ENCODE assay signal across 15 cellular contexts in genomic region chr11:70153133-70153727, GRCh38.
"Had no signal": no experiment of that assay in that cellular context is flagged by ENCODE, and none has a peak within 500 bp of the region (broad histone marks: within the 10 kb centered on the region; RNA-seq: fewer than 3 reads in every experiment).

No MANE protein-coding gene starts in this region.

- H3K36me3 Mint-ChIP-seq: activated naive CD8-positive, alpha-beta T cell treated with anti-CD3 and anti-CD28 coated beads, Interleukin-2, amount 10 ng/mL, durations not matched to agents 7 days and 5 days; type B pancreatic cell had no signal

- H3K4me1 Mint-ChIP-seq: activated CD4-positive, alpha-beta memory T cell treated with anti-CD3 and anti-CD28 coated beads, Interleukin-2, amount 10 ng/mL, durations not matched to agents 7 days and 5 days; activated naive CD8-positive, alpha-beta T cell treated with anti-CD3 and anti-CD28 coated beads, Interleukin-2, amount 10 ng/mL, durations not matched to agents 7 days and 5 days had no signal

- FAIRE-seq: kidney had no signal

- H3K9me3 Mint-ChIP-seq: activated CD4-positive, alpha-beta memory T cell treated with anti-CD3 and anti-CD28 coated beads, Interleukin-2, amount 10 ng/mL, durations not matched to agents 7 days and 5 days; activated naive CD8-positive, alpha-beta T cell treated with anti-CD3 and anti-CD28 coated beads, Interleukin-2, amount 10 ng/mL, durations not matched to agents 7 days and 5 days; activated T-cell treated with anti-CD3 and anti-CD28 coated beads, Interleukin-2, amount 50 U/mL, for 72 hours; effector memory CD8-positive, alpha-beta T cell; type B pancreatic cell had no signal

- H3K4me3 ChIP-seq: ascending aorta, hepatocyte, left ventricle myocardium inferior, sigmoid colon had no signal

- H3K27me3 Mint-ChIP-seq: activated CD4-positive, alpha-beta memory T cell treated with anti-CD3 and anti-CD28 coated beads, Interleukin-2, amount 10 ng/mL, durations not matched to agents 7 days and 5 days had no signal

- H3K27me3 ChIP-seq: ascending aorta, hepatocyte, sigmoid colon had no signal

- H3K27ac ChIP-seq: ascending aorta, hepatocyte, left ventricle myocardium inferior, sigmoid colon had no signal

- H3K4me2 ChIP-seq: hepatocyte had no signal

- H3K27ac Mint-ChIP-seq: activated CD4-positive, alpha-beta memory T cell treated with anti-CD3 and anti-CD28 coated beads, Interleukin-2, amount 10 ng/mL, durations not matched to agents 7 days and 5 days; activated naive CD8-positive, alpha-beta T cell treated with anti-CD3 and anti-CD28 coated beads, Interleukin-2, amount 10 ng/mL, durations not matched to agents 7 days and 5 days; activated T-cell treated with anti-CD3 and anti-CD28 coated beads, Interleukin-2, amount 50 U/mL, for 72 hours; effector memory CD8-positive, alpha-beta T cell; type B pancreatic cell had no signal

- H2AFZ ChIP-seq: hepatocyte had no signal

- H3K36me3 ChIP-seq: left ventricle myocardium inferior, sigmoid colon had no signal

- H3K4me3 Mint-ChIP-seq: activated CD4-positive, alpha-beta memory T cell treated with anti-CD3 and anti-CD28 coated beads, Interleukin-2, amount 10 ng/mL, durations not matched to agents 7 days and 5 days; activated naive CD8-positive, alpha-beta T cell treated with anti-CD3 and anti-CD28 coated beads, Interleukin-2, amount 10 ng/mL, durations not matched to agents 7 days and 5 days; activated T-cell treated with anti-CD3 and anti-CD28 coated beads, Interleukin-2, amount 50 U/mL, for 72 hours; effector memory CD8-positive, alpha-beta T cell; type B pancreatic cell had no signal

- DNase-seq: activated CD4-positive, alpha-beta memory T cell treated with anti-CD3 and anti-CD28 coated beads, Interleukin-2, amount 10 ng/mL, durations not matched to agents 7 days and 5 days; activated naive CD8-positive, alpha-beta T cell treated with anti-CD3 and anti-CD28 coated beads, Interleukin-2, amount 10 ng/mL, durations not matched to agents 7 days and 5 days; activated T-cell treated with anti-CD3 and anti-CD28 coated beads, Interleukin-2, amount 50 U/mL, for 72 hours; caudate nucleus; effector memory CD8-positive, alpha-beta T cell; kidney; left ventricle myocardium inferior; mesendoderm; sigmoid colon; stimulated activated CD4-positive, alpha-beta T cell treated with anti-CD3 and anti-CD28 coated beads, Interleukin-12 subunit alpha, Interleukin-12 subunit beta, amount 100 ng/mL, for 4 hours; stimulated activated naive CD4-positive, alpha-beta T cell treated with Interleukin-2 at 50 U/mL for 16 hours; T-helper 9 cell had no signal

- H3K4me1 ChIP-seq: ascending aorta, left ventricle myocardium inferior, sigmoid colon had no signal

- H3K79me2 ChIP-seq: hepatocyte had no signal

- H3K9me3 ChIP-seq: ascending aorta, left ventricle myocardium inferior, sigmoid colon had no signal
